9 cellular contexts compared by ENCODE assay signal in the genomic region with DNA sequence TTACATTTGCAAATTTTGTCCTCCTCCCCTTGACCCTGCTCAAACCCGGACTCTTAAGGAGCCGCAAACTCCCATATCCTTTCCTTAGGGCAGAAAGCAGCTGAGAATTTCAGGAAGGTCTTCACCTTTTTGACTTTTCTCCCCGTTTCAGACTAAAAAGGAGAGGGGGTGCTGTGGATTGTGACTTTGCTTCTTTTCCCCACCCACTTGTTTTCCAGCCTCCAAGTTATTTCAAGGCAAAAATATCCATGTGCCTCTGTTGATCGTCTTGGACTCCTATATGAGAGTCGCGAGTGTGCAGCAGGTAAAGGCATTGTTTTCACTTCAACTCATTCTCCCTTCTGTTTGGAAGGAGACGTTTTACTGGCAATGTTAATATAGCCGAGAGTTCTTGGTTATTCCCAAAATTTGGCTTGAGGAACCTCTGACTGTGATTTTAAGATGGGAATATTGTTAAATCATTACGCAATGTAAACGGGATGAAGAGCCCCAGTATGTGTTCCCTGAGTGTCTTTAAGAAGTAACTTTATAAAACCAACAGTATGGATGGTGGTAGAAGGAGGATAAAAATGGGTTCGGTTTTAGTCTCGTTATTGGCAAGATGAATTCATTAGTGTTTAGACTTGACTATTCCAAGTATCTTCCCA. TPM values are rescaled to one million over a fixed set of nuclear protein-coding genes. Genes with fewer than 3 reads are reported as not detected.
DNase-seq lines count a peak whose midpoint lies in the region; FAIRE-seq and TF ChIP-seq lines count a peak whose summit lies in the region.
"Had no signal": no experiment of that assay in that cellular context is flagged by ENCODE, and none has a peak within 500 bp of the region (broad histone marks: within the 10 kb centered on the region; RNA-seq: fewer than 3 reads in every experiment).

No MANE protein-coding gene starts in this region.

- H3K9me3 ChIP-seq in OCI-LY7 (ENCODE audit: low read length): peaks cover 11% of the 10 kb centered on the region; the same call in 1 of the 2 replicates

- H3K4me2 ChIP-seq in OCI-LY7 (ENCODE audit: low read length): peak overlapping the region; percentile 94

- H3K36me3 Mint-ChIP-seq in nephron progenitor cell (ENCODE audit: low read depth): no peaks in the 10 kb centered on the region

- H3K9me2 ChIP-seq in OCI-LY7 (ENCODE audit: insufficient read depth, low read length): no peaks in the 10 kb centered on the region

- TF ChIP-seq CTCF in BJ (IDR thresholded peaks at IDR 0.05; ENCODE audit: insufficient read depth, low read depth, low read length): no peak
- TF ChIP-seq CTCF in OCI-LY7 (conservative IDR thresholded peaks at IDR 0.05; ENCODE audit: low read length): no peak
- TF ChIP-seq CTCF in epithelial cell of esophagus (IDR thresholded peaks at IDR 0.05; ENCODE audit: insufficient read depth, low read depth, low read length, missing control alignments): no peak
- TF ChIP-seq CTCF in nephron progenitor cell (IDR thresholded peaks at IDR 0.05): no peak

- CTCF ChIA-PET in BJ (lab: Yijun Ruan, JAX) (interaction anchor here (1.4 kb wide), 1 partner anchor 46 kb away, joined by 3 read pairs; no protein-coding TSS in a partner anchor), OCI-LY7 (lab: Charles Lee; ENCODE audit: unreplicated experiment) (interaction anchor here (0.7 to 1.0 kb wide), 2 partner anchors 10 to 89 kb away, joined by 3 to 4 read pairs; no protein-coding TSS in a partner anchor)

- H3K27me3 Mint-ChIP-seq in nephron progenitor cell (ENCODE audit: low read depth, poor library complexity): peaks cover 52% of the 10 kb centered on the region

- H3K27me3 ChIP-seq in BJ (ENCODE audit: control insufficient read depth, insufficient read depth, low read length): no peaks in the 10 kb centered on the region

- H2AFZ ChIP-seq in OCI-LY7 (ENCODE audit: low read length): peak overlapping the region; percentile 78; the same call in 1 of the 2 replicates

- FAIRE-seq in GM19239 (lab: Jason Lieb, UNC): no peak

- TSS peak; percentile 58 for BruUV-seq in OCI-LY7 (replicated peaks; lab: Mats Ljungman, UMichigan)

- no peaks in the 10 kb centered on the region for H3K9me3 Mint-ChIP-seq in nephron progenitor cell

- H3K36me3 ChIP-seq in BJ (ENCODE audit: control insufficient read depth, insufficient read depth, low read length) (no peaks in the 10 kb centered on the region), OCI-LY7 (ENCODE audit: insufficient read depth, low read length) (peaks cover 8% of the 10 kb centered on the region; the same call in 1 of the 2 replicates)

- peaks cover 68% of the 10 kb centered on the region for H3K4me1 ChIP-seq in OCI-LY7 (ENCODE audit: insufficient read depth, low read length, poor library complexity, severe bottlenecking)

- intact Hi-C loops in OCI-LY7 (cut with micrococcal nuclease; ENCODE audit: unreplicated experiment): loop anchor here (2.0 to 10.0 kb wide), 5 partner anchors 73 to 1209 kb away; a partner anchor contains a TSS

- no peaks in the 10 kb centered on the region for H4K20me1 ChIP-seq in OCI-LY7 (ENCODE audit: insufficient read depth, low read length)

- H3K4me1 Mint-ChIP-seq in nephron progenitor cell: peaks cover 10% of the 10 kb centered on the region

- POLR2A ChIA-PET in BJ (lab: Charles Lee): no interaction called here
- POLR2A ChIA-PET in OCI-LY7 (lab: Charles Lee): interaction anchor here (0.6 to 2.7 kb wide), 10 partner anchors 10 to 175 kb away, joined by 3 to 11 read pairs (median 6); no protein-coding TSS in a partner anchor

- peak overlapping the region; percentile 99 for H3K27ac ChIP-seq in OCI-LY7 (ENCODE audit: low read depth, low read length, poor library complexity, severe bottlenecking)

- peak overlapping the region; percentile 58 for H3K4me3 ChIP-seq in BJ (ENCODE audit: low read depth, low read length)
- H3K4me3 ChIP-seq in OCI-LY7 (ENCODE audit: low read depth, low read length, poor library complexity, severe bottlenecking): peak overlapping the region; percentile 78
- H3K4me3 ChIP-seq in epithelial cell of esophagus (ENCODE audit: low read length): peak overlapping the region; percentile 33

- DNase-seq in BJ (ENCODE audit: low read depth) (no peak), OCI-LY7 (ENCODE audit: low spot score) (no peak), epithelial cell of esophagus (ENCODE audit: low read depth) (no peak), nephron progenitor cell (no peak), epidermal melanocyte (ENCODE audit: insufficient read length, low spot score) (no peak), NCI-H82 (lab: John Stamatoyannopoulos, UW) (no peak), activated gamma-delta T cell treated with Interleukin-2 at 50 U/mL for 16 hours (no peak), GM19239 (ENCODE audit: insufficient read length, low spot score) (no peak)

- H3K27ac Mint-ChIP-seq in nephron progenitor cell: no peak overlapping the region

- peaks cover 44% of the 10 kb centered on the region for H3K79me2 ChIP-seq in OCI-LY7 (ENCODE audit: insufficient read depth, low read depth, low read length)

- peak overlapping the region; percentile 82 for H3K4me3 Mint-ChIP-seq in nephron progenitor cell

RNA-seq across cellular contexts. Expression of a gene that starts 0.7 kb away (rescaled TPM):
- 1.5 and 2.9 TPM in 2 replicates for polyA plus RNA-seq in BJ (2011; rRNA removed)
- polyA minus RNA-seq in BJ (2011; rRNA and poly(A)+ RNA removed): 2.0 and 2.9 TPM in 2 replicates
- total RNA-seq in OCI-LY7 (2014; rRNA removed; shearing (Covaris generic)): 5.9 and 10.1 TPM in 2 replicates
- 22.6 and 28.4 TPM in 2 replicates for total RNA-seq in OCI-LY7 (2022)
- total RNA-seq: T-helper 1 cell treated with Interleukin-12 subunit alpha and Interleukin-12 subunit beta and Interleukin-4 antibody, amounts not matched to agents 30 ng/mL and 1 ng/mL, for 36 hours had no signal
